Comparison of ENCODE assay signal across 30 cellular contexts in genomic region chr11:20275987-20276660, GRCh38.
"Had no signal": no experiment of that assay in that cellular context is flagged by ENCODE, and none has a peak within 500 bp of the region (broad histone marks: within the 10 kb centered on the region; RNA-seq: fewer than 3 reads in every experiment).

No MANE protein-coding gene starts in this region.

- H3K4me1 Mint-ChIP-seq: activated CD4-positive, alpha-beta memory T cell treated with anti-CD3 and anti-CD28 coated beads, Interleukin-2, amount 10 ng/mL, durations not matched to agents 7 days and 5 days; activated CD4-positive, alpha-beta T cell treated with anti-CD3 and anti-CD28 coated beads, Interleukin-2, amount 10 ng/mL, durations not matched to agents 24 days and 14 days; activated naive CD4-positive, alpha-beta T cell treated with anti-CD3 and anti-CD28 coated beads, Interleukin-2, amount 50 U/mL, for 24 hours; natural killer cell; stimulated activated naive CD8-positive, alpha-beta T cell treated with anti-CD3 and anti-CD28 coated beads, Interleukin-15, amount 100 ng/mL, for 72 hours had no signal

- DNase-seq: activated CD4-positive, alpha-beta memory T cell treated with anti-CD3 and anti-CD28 coated beads, Interleukin-2, amount 10 ng/mL, durations not matched to agents 7 days and 5 days; activated CD4-positive, alpha-beta T cell treated with anti-CD3 and anti-CD28 coated beads, Interleukin-2, amount 10 ng/mL, durations not matched to agents 24 days and 14 days; activated CD8-positive, alpha-beta memory T cell treated with anti-CD3 and anti-CD28 coated beads, Interleukin-2, amount 10 ng/mL, durations not matched to agents 7 days and 5 days; activated gamma-delta T cell; anterior cingulate cortex; central memory CD4-positive, alpha-beta T cell; dermis blood vessel endothelial cell; effector memory CD8-positive, alpha-beta T cell; esophagus squamous epithelium; gastrocnemius medialis; hypothalamus; left lung; mammary epithelial cell; midbrain; natural killer cell; nucleus accumbens; small intestine; stimulated activated CD4-positive, alpha-beta T cell treated with anti-CD3 and anti-CD28 coated beads, Interleukin-2, amount 100 ng/mL, for 24 hours; stimulated activated naive CD8-positive, alpha-beta T cell treated with anti-CD3 and anti-CD28 coated beads, Interleukin-15, amount 100 ng/mL, for 72 hours; SW 1271; tibial artery had no signal

- H3K4me3 ChIP-seq: esophagus squamous epithelium, gastrocnemius medialis, left lung, tibial artery had no signal

- H3K4me1 ChIP-seq: esophagus squamous epithelium, gastrocnemius medialis, left lung, tibial artery had no signal

- H3K27ac ChIP-seq: esophagus squamous epithelium, gastrocnemius medialis, left lung, tibial artery, VCaP had no signal

- ATAC-seq: activated CD4-positive, CD25-positive, alpha-beta regulatory T cell treated with anti-CD3 and anti-CD28 coated beads, Interleukin-2, amount 50 U/mL, for 24 hours; activated CD8-positive, alpha-beta memory T cell treated with anti-CD3 and anti-CD28 coated beads, Interleukin-2, amount 10 ng/mL, durations not matched to agents 7 days and 5 days; effector memory CD8-positive, alpha-beta T cell; gastrocnemius medialis; left lung; natural killer cell; sciatic nerve; stimulated activated effector memory CD8-positive, alpha-beta T cell treated with anti-CD3 and anti-CD28 coated beads, Interleukin-12 subunit alpha, Interleukin-12 subunit beta, amount 100 ng/mL, for 72 hours; stimulated activated naive CD8-positive, alpha-beta T cell treated with anti-CD3 and anti-CD28 coated beads, Interleukin-15, amount 100 ng/mL, for 72 hours had no signal

- H3K9me3 Mint-ChIP-seq: activated CD4-positive, alpha-beta memory T cell treated with anti-CD3 and anti-CD28 coated beads, Interleukin-2, amount 10 ng/mL, durations not matched to agents 7 days and 5 days; activated CD4-positive, alpha-beta T cell treated with anti-CD3 and anti-CD28 coated beads, Interleukin-2, amount 10 ng/mL, durations not matched to agents 24 days and 14 days; activated naive CD4-positive, alpha-beta T cell treated with anti-CD3 and anti-CD28 coated beads, Interleukin-2, amount 50 U/mL, for 24 hours; activated T-helper 1 cell treated with anti-CD3 and anti-CD28 coated beads, Interleukin-12 subunit alpha, Interleukin-12 subunit beta, Interleukin-2, Interleukin-4 antibody, amounts not matched to agents 30 ng/mL and 10 ng/mL and 1 ng/mL, durations not matched to agents 14 hours and 24 hours and 36 hours; effector memory CD8-positive, alpha-beta T cell; natural killer cell; stimulated activated effector memory CD8-positive, alpha-beta T cell treated with anti-CD3 and anti-CD28 coated beads, Interleukin-12 subunit alpha, Interleukin-12 subunit beta, amount 100 ng/mL, for 72 hours; stimulated activated naive CD8-positive, alpha-beta T cell treated with anti-CD3 and anti-CD28 coated beads, Interleukin-15, amount 100 ng/mL, for 72 hours had no signal

- H3K27me3 ChIP-seq: left lung had no signal

- H3K9me3 ChIP-seq: esophagus squamous epithelium, gastrocnemius medialis, left lung, tibial artery had no signal

- H3K27ac Mint-ChIP-seq: activated CD4-positive, alpha-beta memory T cell treated with anti-CD3 and anti-CD28 coated beads, Interleukin-2, amount 10 ng/mL, durations not matched to agents 7 days and 5 days; activated CD4-positive, alpha-beta T cell treated with anti-CD3 and anti-CD28 coated beads, Interleukin-2, amount 10 ng/mL, durations not matched to agents 24 days and 14 days; activated CD8-positive, alpha-beta memory T cell treated with anti-CD3 and anti-CD28 coated beads, Interleukin-2, amount 10 ng/mL, durations not matched to agents 7 days and 5 days; activated naive CD4-positive, alpha-beta T cell treated with anti-CD3 and anti-CD28 coated beads, Interleukin-2, amount 50 U/mL, for 24 hours; activated T-helper 1 cell treated with anti-CD3 and anti-CD28 coated beads, Interleukin-12 subunit alpha, Interleukin-12 subunit beta, Interleukin-2, Interleukin-4 antibody, amounts not matched to agents 30 ng/mL and 10 ng/mL and 1 ng/mL, durations not matched to agents 14 hours and 24 hours and 36 hours; effector memory CD8-positive, alpha-beta T cell; natural killer cell; stimulated activated effector memory CD8-positive, alpha-beta T cell treated with anti-CD3 and anti-CD28 coated beads, Interleukin-12 subunit alpha, Interleukin-12 subunit beta, amount 100 ng/mL, for 72 hours; stimulated activated naive CD8-positive, alpha-beta T cell treated with anti-CD3 and anti-CD28 coated beads, Interleukin-15, amount 100 ng/mL, for 72 hours had no signal

- FAIRE-seq: endothelial cell of umbilical vein, islet of Langerhans, small intestine, urothelium cell line had no signal

- H3K36me3 ChIP-seq: esophagus squamous epithelium, gastrocnemius medialis, left lung, tibial artery had no signal

- H3K36me3 Mint-ChIP-seq: activated CD8-positive, alpha-beta memory T cell treated with anti-CD3 and anti-CD28 coated beads, Interleukin-2, amount 10 ng/mL, durations not matched to agents 7 days and 5 days; activated naive CD4-positive, alpha-beta T cell treated with anti-CD3 and anti-CD28 coated beads, Interleukin-2, amount 50 U/mL, for 24 hours; natural killer cell; stimulated activated effector memory CD8-positive, alpha-beta T cell treated with anti-CD3 and anti-CD28 coated beads, Interleukin-12 subunit alpha, Interleukin-12 subunit beta, amount 100 ng/mL, for 72 hours had no signal

- H3K4me3 Mint-ChIP-seq: activated CD4-positive, alpha-beta memory T cell treated with anti-CD3 and anti-CD28 coated beads, Interleukin-2, amount 10 ng/mL, durations not matched to agents 7 days and 5 days; activated CD4-positive, alpha-beta T cell treated with anti-CD3 and anti-CD28 coated beads, Interleukin-2, amount 10 ng/mL, durations not matched to agents 24 days and 14 days; activated CD8-positive, alpha-beta memory T cell treated with anti-CD3 and anti-CD28 coated beads, Interleukin-2, amount 10 ng/mL, durations not matched to agents 7 days and 5 days; activated naive CD4-positive, alpha-beta T cell treated with anti-CD3 and anti-CD28 coated beads, Interleukin-2, amount 50 U/mL, for 24 hours; activated T-helper 1 cell treated with anti-CD3 and anti-CD28 coated beads, Interleukin-12 subunit alpha, Interleukin-12 subunit beta, Interleukin-2, Interleukin-4 antibody, amounts not matched to agents 30 ng/mL and 10 ng/mL and 1 ng/mL, durations not matched to agents 14 hours and 24 hours and 36 hours; effector memory CD8-positive, alpha-beta T cell; natural killer cell; stimulated activated effector memory CD8-positive, alpha-beta T cell treated with anti-CD3 and anti-CD28 coated beads, Interleukin-12 subunit alpha, Interleukin-12 subunit beta, amount 100 ng/mL, for 72 hours; stimulated activated naive CD8-positive, alpha-beta T cell treated with anti-CD3 and anti-CD28 coated beads, Interleukin-15, amount 100 ng/mL, for 72 hours had no signal
